12 cellular contexts compared by ENCODE assay signal in the genomic region with DNA sequence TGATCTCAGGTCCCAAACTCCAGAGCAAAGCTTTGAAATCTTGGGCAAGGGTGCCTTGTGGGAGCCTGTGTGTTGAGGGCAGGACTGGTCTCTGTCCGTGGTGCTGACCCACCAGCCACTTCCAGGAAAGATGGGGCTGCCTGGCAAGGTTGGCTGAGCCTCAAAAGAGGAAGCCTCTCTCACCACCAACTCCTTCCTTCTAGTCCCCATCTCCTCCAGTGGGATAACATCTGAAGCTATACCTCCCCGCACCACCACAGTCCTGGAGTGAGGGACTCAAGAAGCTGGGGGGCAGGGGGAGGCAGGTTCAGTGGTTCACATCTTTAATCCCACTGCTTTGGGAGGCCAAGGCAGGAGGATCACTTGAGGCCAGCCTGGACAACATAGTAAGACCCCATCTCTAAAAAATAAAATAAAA. TPM values are rescaled to one million over a fixed set of nuclear protein-coding genes. Genes with fewer than 3 reads are reported as not detected.
DNase-seq lines count a peak whose midpoint lies in the region; ATAC-seq and TF ChIP-seq lines count a peak whose summit lies in the region.
"Had no signal": no experiment of that assay in that cellular context is flagged by ENCODE, and none has a peak within 500 bp of the region (broad histone marks: within the 10 kb centered on the region; RNA-seq: fewer than 3 reads in every experiment).

No MANE protein-coding gene starts in this region.

- H3F3A ChIP-seq in MM.1S (ENCODE audit: insufficient read depth, low read length): no peaks in the 10 kb centered on the region

- no peak overlapping the region for H3K27ac ChIP-seq in left lung
- H3K27ac ChIP-seq in caudate nucleus (ENCODE audit: low read depth, low read length): no peak overlapping the region
- no peak overlapping the region for H3K27ac ChIP-seq in MM.1S (ENCODE audit: low read length)
- H3K27ac ChIP-seq: gastrocnemius medialis, ovary had no signal

- H3K9me3 ChIP-seq in left lung (no peaks in the 10 kb centered on the region), MM.1S (replicated peaks; ENCODE audit: insufficient read depth, low read length) (no peaks in the 10 kb centered on the region)
- H3K9me3 ChIP-seq: gastrocnemius medialis, ovary had no signal

- H3K4me2 ChIP-seq in MM.1S (ENCODE audit: low read depth, low read length): no peak overlapping the region

- H3K9ac ChIP-seq in MM.1S (ENCODE audit: low read length): no peak overlapping the region

- H4K20me1 ChIP-seq in MM.1S (ENCODE audit: insufficient read depth, low read length): no peaks in the 10 kb centered on the region

- H3K4me3 ChIP-seq in left lung (no peak overlapping the region), MM.1S (ENCODE audit: low read length) (no peak overlapping the region)
- H3K4me3 ChIP-seq: gastrocnemius medialis, ovary had no signal

- no peak overlapping the region for H2AFZ ChIP-seq in MM.1S (ENCODE audit: low read length)

- peaks cover 24% of the 10 kb centered on the region for H3K4me1 Mint-ChIP-seq in activated CD8-positive, alpha-beta T cell treated with anti-CD3 and anti-CD28 coated beads for 36 hours (ENCODE audit: low read depth)

- H3K4me1 ChIP-seq in left lung (peaks cover 5 to 9% of the 10 kb centered on the region in 2 donors), MM.1S (ENCODE audit: low read length) (no peaks in the 10 kb centered on the region)

- H3K27me3 Mint-ChIP-seq in activated CD8-positive, alpha-beta T cell treated with anti-CD3 and anti-CD28 coated beads for 36 hours: peaks cover 41% of the 10 kb centered on the region

- no peak for TF ChIP-seq CTCF in activated CD8-positive, alpha-beta T cell treated with anti-CD3 and anti-CD28 coated beads for 36 hours (IDR thresholded peaks at IDR 0.05)
- no peak for TF ChIP-seq CTCF in left lung (IDR thresholded peaks at IDR 0.05)
- TF ChIP-seq CTCF in MM.1S (IDR thresholded peaks at IDR 0.05; ENCODE audit: low read length): no peak

- H3K27ac Mint-ChIP-seq in activated CD8-positive, alpha-beta T cell treated with anti-CD3 and anti-CD28 coated beads for 36 hours: no peak overlapping the region

- POLR2A ChIA-PET in activated CD8-positive, alpha-beta T cell treated with anti-CD3 and anti-CD28 coated beads for 36 hours (lab: Charles Lee): interaction anchor here (1.7 kb wide), 1 partner anchor 12 kb away, joined by 6 read pairs; the partner anchor contains the start of gene RASL10B

- H3K36me3 ChIP-seq in left lung: no peaks in the 10 kb centered on the region
- H3K36me3 ChIP-seq in MM.1S (replicated peaks; ENCODE audit: insufficient read depth, low read length): no peaks in the 10 kb centered on the region
- H3K36me3 ChIP-seq: gastrocnemius medialis, ovary had no signal

- no peak overlapping the region for H3K4me3 Mint-ChIP-seq in activated CD8-positive, alpha-beta T cell treated with anti-CD3 and anti-CD28 coated beads for 36 hours
- H3K4me3 Mint-ChIP-seq: stimulated activated naive B cell treated with anti-CD40 and anti-IgM and Interleukin-4, amounts not matched to agents 10 μg/mL and 1 μg/mL and 100 μg/mL, for 72 hours had no signal

- no peaks in the 10 kb centered on the region for H3K36me3 Mint-ChIP-seq in activated CD8-positive, alpha-beta T cell treated with anti-CD3 and anti-CD28 coated beads for 36 hours (ENCODE audit: low read depth)
- H3K36me3 Mint-ChIP-seq: stimulated activated naive B cell treated with anti-CD40 and anti-IgM and Interleukin-4, amounts not matched to agents 10 μg/mL and 1 μg/mL and 100 μg/mL, for 72 hours had no signal

- no peaks in the 10 kb centered on the region for H3K79me2 ChIP-seq in MM.1S (ENCODE audit: low read length)

- no peaks in the 10 kb centered on the region for H3K9me3 Mint-ChIP-seq in activated CD8-positive, alpha-beta T cell treated with anti-CD3 and anti-CD28 coated beads for 36 hours
- H3K9me3 Mint-ChIP-seq: stimulated activated naive B cell treated with anti-CD40 and anti-IgM and Interleukin-4, amounts not matched to agents 10 μg/mL and 1 μg/mL and 100 μg/mL, for 72 hours had no signal

- CTCF ChIA-PET in activated CD8-positive, alpha-beta T cell treated with anti-CD3 and anti-CD28 coated beads for 36 hours (lab: Charles Lee): interaction anchor here (7.1 kb wide), 1 partner anchor 131 kb away, joined by 121 read pairs; no protein-coding TSS in a partner anchor

- peaks cover 18 to 57% of the 10 kb centered on the region in 2 donors for H3K27me3 ChIP-seq in left lung
- H3K27me3 ChIP-seq in MM.1S (replicated peaks; ENCODE audit: insufficient read depth, low read length): peaks cover 44% of the 10 kb centered on the region
- H3K27me3 ChIP-seq: ovary had no signal

- intact Hi-C loops in activated CD8-positive, alpha-beta T cell treated with anti-CD3 and anti-CD28 coated beads for 36 hours (cut with micrococcal nuclease): loop anchor here (10.0 kb wide), 1 partner anchor 569 kb away; no protein-coding TSS in a partner anchor
- intact Hi-C loops in left lung (cut with DNase I): no loop called here
- intact Hi-C loops in posterior cingulate gyrus (cut with DNase I): no loop called here

- H3K9me2 ChIP-seq in MM.1S (replicated peaks; ENCODE audit: insufficient read depth, low read length): no peaks in the 10 kb centered on the region

- ATAC-seq in activated CD8-positive, alpha-beta T cell treated with anti-CD3 and anti-CD28 coated beads for 36 hours: no peak
- peak; percentile 8 for ATAC-seq in left lung
- ATAC-seq in GM18511 (IDR thresholded peaks at IDR 0.05; ENCODE audit: unreplicated experiment): no peak
- ATAC-seq: gastrocnemius medialis; stimulated activated naive B cell treated with anti-CD40 and anti-IgM and Interleukin-4, amounts not matched to agents 10 μg/mL and 1 μg/mL and 100 μg/mL, for 72 hours had no signal

- peak; percentile 50 for DNase-seq in ELR (ENCODE audit: low read depth)
- peak; percentile 75 to 79 for DNase-seq in Kasumi-1 (lab: John Stamatoyannopoulos, UW)
- peak; percentile 33 for DNase-seq in activated CD8-positive, alpha-beta T cell treated with anti-CD3 and anti-CD28 coated beads for 36 hours
- peak in 1 of 2 donors; percentile 47 for DNase-seq in left lung
- no peak for DNase-seq in caudate nucleus (lab: John Stamatoyannopoulos, UW)
- no peak for DNase-seq in MM.1S
- no peak for DNase-seq in posterior cingulate gyrus
- DNase-seq: gastrocnemius medialis; NCI-H526 treated with DMSO at 0.1 percent for 48 hours; stimulated activated naive B cell treated with anti-CD40 and anti-IgM and Interleukin-4, amounts not matched to agents 10 μg/mL and 1 μg/mL and 100 μg/mL, for 72 hours had no signal

RNA-seq across cellular contexts. Expression of gene GAS2L2, which starts 9.1 kb away (rescaled TPM):
- under 1 TPM; 0.27 to 0.34 TPM for total RNA-seq in activated CD8-positive, alpha-beta T cell treated with anti-CD3 and anti-CD28 coated beads for 36 hours
- 1 to 10 TPM in 1 of 2 donors, under 1 TPM in 1; 0.35 to 1.6 TPM for total RNA-seq in left lung

RNA-seq across cellular contexts. Expression of gene RASL10B, which starts 12.5 kb away (rescaled TPM):
- total RNA-seq in activated CD8-positive, alpha-beta T cell treated with anti-CD3 and anti-CD28 coated beads for 36 hours: 1 to 10 TPM; 1.9 to 2.3 TPM
- total RNA-seq in left lung: under 1 TPM; 0.52 to 0.82 TPM

RNA-seq across cellular contexts. Expression of gene C17orf50, which starts 16.8 kb away (rescaled TPM):
- not detected for total RNA-seq in activated CD8-positive, alpha-beta T cell treated with anti-CD3 and anti-CD28 coated beads for 36 hours
- total RNA-seq in left lung: not detected
- total RNA-seq: gastrocnemius medialis, ovary had no signal

RNA-seq across cellular contexts. Expression of gene MMP28, which starts 51.5 kb away (rescaled TPM):
- under 1 TPM in 1 of 2 experiments, not detected in 1; 0.41 TPM for total RNA-seq in activated CD8-positive, alpha-beta T cell treated with anti-CD3 and anti-CD28 coated beads for 36 hours
- total RNA-seq in left lung: 10 to 100 TPM; 39.5 to 95.0 TPM

Comparison
In these comparisons a context has a peak if more than half of its experiments do, and no peak if none do; other contexts are left out.
1. DNase-seq: peak in ELR (single experiment), Kasumi-1 (2 of 2) and activated CD8-positive, alpha-beta T cell treated with anti-CD3 and anti-CD28 coated beads for 36 hours (single experiment); none in caudate nucleus (0 of 61), MM.1S (single experiment) and posterior cingulate gyrus (0 of 10).